1 cellular context compared by ENCODE assay signal in the genomic region with DNA sequence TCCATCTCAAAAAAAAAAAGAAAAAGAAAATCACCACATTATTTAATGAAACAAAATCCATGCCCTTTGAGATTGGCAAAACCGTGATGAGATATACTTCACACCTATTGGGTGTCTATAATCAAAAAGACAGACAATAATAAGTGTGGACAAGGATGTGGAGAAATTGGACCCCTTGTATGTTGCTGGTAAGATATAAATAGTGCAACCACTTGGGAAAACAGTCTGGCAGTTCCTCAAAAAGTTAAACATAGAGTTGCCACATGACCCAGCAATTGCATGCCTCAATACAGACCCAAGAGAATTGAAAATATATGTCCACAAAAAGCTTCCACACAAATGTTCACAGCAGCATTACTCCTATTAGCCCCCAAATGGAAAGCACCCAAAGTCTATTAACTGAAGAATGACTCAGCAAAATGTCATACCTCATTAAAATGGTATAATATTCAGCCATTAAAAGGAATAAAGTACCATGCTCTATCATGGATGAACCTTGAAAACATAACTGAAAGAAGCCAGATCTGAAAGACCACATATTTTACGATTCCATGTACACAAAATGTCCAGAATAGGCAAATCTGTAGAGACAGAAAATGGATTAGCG.
TF ChIP-seq lines count a peak whose summit lies in the region.

No MANE protein-coding gene starts in this region.

TF ChIP-seq in A549, 52 proteins besides CTCF, POLR2A, EP300 and RAD21 (continued from another document):
- TF ChIP-seq NFE2L2 (conservative IDR thresholded peaks at IDR 0.05; ENCODE audit: low read length) (peak; percentile 96), HOXB5 (CRISPR knock-in tag; IDR thresholded peaks at IDR 0.05) (no peak), MAFK (IDR thresholded peaks at IDR 0.05; ENCODE audit: partially characterized antibody) (peak; percentile 96), KDM1A (IDR thresholded peaks at IDR 0.05; ENCODE audit: low read depth) (no peak), EHMT2 (IDR thresholded peaks at IDR 0.05; ENCODE audit: low read depth) (no peak), ESRRA (IDR thresholded peaks at IDR 0.05; ENCODE audit: borderline replicate concordance, low read length) (no peak), HOXB13 (CRISPR knock-in tag; IDR thresholded peaks at IDR 0.05; ENCODE audit: low read depth) (peak; percentile 35; the same call in 1 of the 2 replicates), TP53 (CRISPR knock-in tag; IDR thresholded peaks at IDR 0.05) (no peak), JUN (IDR thresholded peaks at IDR 0.05) (no peak), PHF8 (IDR thresholded peaks at IDR 0.05; ENCODE audit: borderline replicate concordance, low read depth) (no peak), FOXS1 (CRISPR knock-in tag; IDR thresholded peaks at IDR 0.05) (no peak), ZC3H11A (IDR thresholded peaks at IDR 0.05) (no peak), GATA3 (IDR thresholded peaks at IDR 0.05; ENCODE audit: borderline replicate concordance) (no peak), RCOR1 (IDR thresholded peaks at IDR 0.05; ENCODE audit: low read depth, low read length) (no peak), CEBPB (IDR thresholded peaks at IDR 0.05) (no peak)
- TF ChIP-seq, protein P1, sequence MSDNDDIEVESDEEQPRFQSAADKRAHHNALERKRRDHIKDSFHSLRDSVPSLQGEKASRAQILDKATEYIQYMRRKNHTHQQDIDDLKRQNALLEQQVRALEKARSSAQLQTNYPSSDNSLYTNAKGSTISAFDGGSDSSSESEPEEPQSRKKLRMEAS (IDR thresholded peaks at IDR 0.05) = no peak
- TF ChIP-seq, protein P2, sequence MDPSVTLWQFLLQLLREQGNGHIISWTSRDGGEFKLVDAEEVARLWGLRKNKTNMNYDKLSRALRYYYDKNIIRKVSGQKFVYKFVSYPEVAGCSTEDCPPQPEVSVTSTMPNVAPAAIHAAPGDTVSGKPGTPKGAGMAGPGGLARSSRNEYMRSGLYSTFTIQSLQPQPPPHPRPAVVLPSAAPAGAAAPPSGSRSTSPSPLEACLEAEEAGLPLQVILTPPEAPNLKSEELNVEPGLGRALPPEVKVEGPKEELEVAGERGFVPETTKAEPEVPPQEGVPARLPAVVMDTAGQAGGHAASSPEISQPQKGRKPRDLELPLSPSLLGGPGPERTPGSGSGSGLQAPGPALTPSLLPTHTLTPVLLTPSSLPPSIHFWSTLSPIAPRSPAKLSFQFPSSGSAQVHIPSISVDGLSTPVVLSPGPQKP (IDR thresholded peaks at IDR 0.05; ENCODE audit: low read depth, low read length) = no peak
